8 cellular contexts compared by ENCODE assay signal in the genomic region with DNA sequence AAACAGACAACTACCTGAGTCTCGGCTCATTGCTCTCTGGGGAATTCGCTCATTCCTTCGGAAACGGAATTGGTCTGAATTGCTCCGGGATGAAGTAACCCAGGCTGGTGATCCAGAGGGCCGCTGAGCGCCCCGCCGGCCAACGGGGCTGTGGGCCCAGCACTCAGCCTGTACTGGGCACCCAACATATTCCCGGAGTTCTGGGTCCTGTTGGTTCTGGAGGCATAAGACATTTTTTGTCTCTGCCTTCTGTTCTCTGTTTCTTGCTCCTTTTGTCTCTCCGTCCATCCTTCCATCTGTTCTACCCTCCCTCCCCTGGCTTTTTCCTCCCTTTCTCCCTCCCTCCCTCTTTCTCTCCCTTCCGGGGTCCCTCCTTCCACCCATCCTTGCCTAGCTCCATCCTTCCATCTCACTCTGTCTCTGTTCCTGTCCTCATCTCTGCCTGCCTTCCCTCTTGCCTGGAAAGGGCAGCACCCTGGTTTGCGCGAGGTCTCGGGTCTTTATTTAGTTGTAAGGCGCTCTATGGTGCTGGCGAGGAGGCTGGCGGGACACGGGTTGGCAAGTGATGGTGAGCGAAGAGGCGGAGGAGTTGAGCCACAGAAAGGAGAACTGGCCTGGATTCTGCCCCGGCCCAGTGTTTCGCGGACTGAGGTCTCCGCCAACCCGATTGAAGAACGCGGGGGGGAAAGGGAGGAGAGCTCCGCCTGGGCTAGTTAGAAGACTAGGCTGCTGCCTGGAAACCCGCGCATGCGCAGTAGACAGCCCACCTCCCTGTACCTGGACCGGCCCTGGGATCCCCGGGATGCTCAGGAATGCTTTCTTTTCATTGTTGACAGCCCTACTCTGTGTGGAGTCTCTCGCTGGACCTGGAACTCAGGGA.
DNase-seq lines count a peak whose midpoint lies in the region; ATAC-seq and TF ChIP-seq lines count a peak whose summit lies in the region.

No MANE protein-coding gene starts in this region.

- H3K27me3 ChIP-seq in RWPE2 (ENCODE audit: insufficient read depth, poor library complexity, severe bottlenecking): no peaks in the 10 kb centered on the region

- H3K4me1 ChIP-seq in RWPE2 (ENCODE audit: insufficient read depth, poor library complexity, severe bottlenecking): no peaks in the 10 kb centered on the region

- DNase-seq in RWPE2 (ENCODE audit: low spot score) (peak; percentile 98), astrocyte of the hippocampus (ENCODE audit: low read depth, low spot score) (peak; percentile 96), iPS DF 19.7 (ENCODE audit: low read depth, low spot score) (peak; percentile 97), skeletal muscle cell (ENCODE audit: low read depth) (peak; percentile 44), NCI-H2029 (lab: John Stamatoyannopoulos, UW) (no peak), hippocampal formation (lab: John Stamatoyannopoulos, UW) (no peak)

- TF ChIP-seq POLR2A in GM10847 (IDR thresholded peaks at IDR 0.05; ENCODE audit: extremely low read depth, insufficient read length): peak; percentile 45

- H3K36me3 ChIP-seq in RWPE2 (ENCODE audit: low read depth): no peaks in the 10 kb centered on the region

- no peak for TF ChIP-seq CTCF in RWPE2 (IDR thresholded peaks at IDR 0.05; ENCODE audit: poor library complexity, severe bottlenecking)

- H3K9me3 ChIP-seq in RWPE2 (ENCODE audit: severe bottlenecking): no peaks in the 10 kb centered on the region

- H3K27ac ChIP-seq in RWPE2 (ENCODE audit: poor library complexity, severe bottlenecking): no peak overlapping the region

- H3K4me3 ChIP-seq in RWPE2 (ENCODE audit: severe bottlenecking): no peak overlapping the region
- H3K4me3 ChIP-seq in skeletal muscle cell (ENCODE audit: low read depth, low read length): peak overlapping the region; percentile 43

- ATAC-seq in HG02588 (IDR thresholded peaks at IDR 0.05; ENCODE audit: unreplicated experiment): peak; percentile 68
- peak; percentile 95 for ATAC-seq in RWPE2 (ENCODE audit: low read depth)

Comparison
In these comparisons a context has a peak if more than half of its experiments do, and no peak if none do; other contexts are left out.
1. DNase-seq: peak in RWPE2 (single experiment), astrocyte of the hippocampus (single experiment), iPS DF 19.7 (single experiment) and skeletal muscle cell (single experiment); none in NCI-H2029 (single experiment) and hippocampal formation (0 of 2).